1 cellular context compared by ENCODE assay signal in genomic region chr6:24425091-24425490, GRCh38.
TF ChIP-seq lines count a peak whose summit lies in the region.

No MANE protein-coding gene starts in this region.

TF ChIP-seq in HepG2, 621 proteins besides CTCF, POLR2A, EP300 and RAD21:
- TF ChIP-seq KIAA2018 (CRISPR knock-in tag; IDR thresholded peaks at IDR 0.05; ENCODE audit: borderline replicate concordance) (no peak), GPN1 (CRISPR knock-in tag; IDR thresholded peaks at IDR 0.05; ENCODE audit: borderline replicate concordance) (no peak), HNRNPUL1 (IDR thresholded peaks at IDR 0.05; ENCODE audit: low read depth, low read length) (no peak), MLLT10 (CRISPR knock-in tag; IDR thresholded peaks at IDR 0.05) (no peak), POLR2G (IDR thresholded peaks at IDR 0.05; ENCODE audit: low read depth, low read length) (no peak), ZNF260 (CRISPR knock-in tag; IDR thresholded peaks at IDR 0.05; ENCODE audit: borderline replicate concordance, low read depth) (no peak), KLF9 (CRISPR knock-in tag; IDR thresholded peaks at IDR 0.05; ENCODE audit: low read depth) (no peak)
TF ChIP-seq in HepG2: peak in this region for 0.
